1 cellular context compared by ENCODE assay signal in genomic region chr6:33636655-33637054, GRCh38.
TF ChIP-seq lines count a peak whose summit lies in the region.

No MANE protein-coding gene starts in this region.

TF ChIP-seq in H1, 55 proteins besides CTCF, POLR2A, EP300 and RAD21:
- TF ChIP-seq TBP (IDR thresholded peaks at IDR 0.05; ENCODE audit: low read depth, low read length) (no peak), RNF2 (IDR thresholded peaks at IDR 0.05; ENCODE audit: borderline replicate concordance, low read depth, low read length, missing control alignments, poor library complexity, severe bottlenecking) (no peak), JUND (IDR thresholded peaks at IDR 0.05; ENCODE audit: low read length) (no peak), RBBP5 (IDR thresholded peaks at IDR 0.05; ENCODE audit: borderline replicate concordance, low read depth, low read length) (no peak), CHD7 (IDR thresholded peaks at IDR 0.05; ENCODE audit: insufficient replicate concordance, low read length) (no peak), EZH2 (IDR thresholded peaks at IDR 0.05; ENCODE audit: low read depth, low read length, severe bottlenecking) (no peak), ZNF274 (IDR thresholded peaks at IDR 0.05; ENCODE audit: borderline replicate concordance, extremely low read depth, low read length) (no peak), FOSL1 (IDR thresholded peaks at IDR 0.05; ENCODE audit: insufficient read depth, low read depth, low read length) (no peak), SUZ12 (IDR thresholded peaks at IDR 0.05; ENCODE audit: low read length) (no peak), SIN3A (conservative IDR thresholded peaks at IDR 0.05 in 1 of 2, IDR thresholded peaks at IDR 0.05 in 1 of 2; ENCODE audit: low read depth in 1 of 2, low read length in 2 of 2) (no peak), KDM1A (IDR thresholded peaks at IDR 0.05; ENCODE audit: borderline replicate concordance, low read length) (no peak), E2F6 (IDR thresholded peaks at IDR 0.05) (no peak), HDAC6 (IDR thresholded peaks at IDR 0.05; ENCODE audit: low read depth, low read length) (no peak), SRF (IDR thresholded peaks at IDR 0.05; ENCODE audit: low read depth, low read length) (no peak), TAF7 (optimal IDR thresholded peaks at IDR 0.05; ENCODE audit: borderline replicate concordance, low read depth, low read length) (no peak), TAF1 (IDR thresholded peaks at IDR 0.05; ENCODE audit: low read depth, low read length) (no peak)
